In genomic region chr4:26076000-26076587, GRCh38 we compare ENCODE assay signal across 9 cellular contexts.
DNase-seq lines count a peak whose midpoint lies in the region; ATAC-seq, FAIRE-seq and TF ChIP-seq lines count a peak whose summit lies in the region.
"Had no signal": no experiment of that assay in that cellular context is flagged by ENCODE, and none has a peak within 500 bp of the region (broad histone marks: within the 10 kb centered on the region; RNA-seq: fewer than 3 reads in every experiment).

No MANE protein-coding gene starts in this region.

- no peak for TF ChIP-seq CTCF in liver (IDR thresholded peaks at IDR 0.05; ENCODE audit: low read depth, low read length, missing input control)
- no peak for TF ChIP-seq CTCF in HepG2 (CRISPR knock-in tag; IDR thresholded peaks at IDR 0.05)
- no peak for TF ChIP-seq CTCF in right lobe of liver (IDR thresholded peaks at IDR 0.05)

- no peak overlapping the region for H3K4me2 ChIP-seq in HepG2 (ENCODE audit: low read depth, low read length)

- FAIRE-seq in HepG2 (lab: Jason Lieb, UNC): no peak

- H3K27me3 ChIP-seq in liver (ENCODE audit: control insufficient read depth in 4 of 4, insufficient read depth in 4 of 4, low read length in 3 of 4) (peaks cover 0 to 7% (median 0%) of the 10 kb centered on the region in 4 donors), HepG2 (ENCODE audit: control insufficient read depth in 1 of 2, insufficient read depth in 2 of 2, low read length in 2 of 2) (peaks cover 2 to 4% of the 10 kb centered on the region in 2 experiments; a peak in 1 of 5 replicates), right lobe of liver (no peaks in the 10 kb centered on the region)

- H3K27ac Mint-ChIP-seq in activated CD4-positive, alpha-beta memory T cell treated with anti-CD3 and anti-CD28 coated beads, Interleukin-2, amount 10 ng/mL, durations not matched to agents 7 days and 5 days: peak overlapping the region; percentile 83

- H3K9ac ChIP-seq in liver (ENCODE audit: low read depth in 1 of 2, low read length in 2 of 2) (no peak overlapping the region), HepG2 (ENCODE audit: insufficient read depth, low read depth, low read length) (no peak overlapping the region)
- H3K9ac ChIP-seq: parathyroid adenoma had no signal

- TF ChIP-seq EP300 in HepG2 (IDR thresholded peaks at IDR 0.05; ENCODE audit: low read depth in 2 of 2, low read length in 2 of 2) (no peak), HepG2 (CRISPR knock-in tag; IDR thresholded peaks at IDR 0.05; ENCODE audit: borderline replicate concordance) (no peak)

- H4K20me1 ChIP-seq in HepG2 (ENCODE audit: insufficient read depth, low read length): no peaks in the 10 kb centered on the region

- intact Hi-C loops in HepG2 (cut with micrococcal nuclease; ENCODE audit: unreplicated experiment): no loop called here
- intact Hi-C loops in right lobe of liver (cut with DNase I): no loop called here

- H2AFZ ChIP-seq in HepG2 (ENCODE audit: low read length): no peak overlapping the region
- H2AFZ ChIP-seq: parathyroid adenoma had no signal

- TF ChIP-seq POLR2A in HepG2 (IDR thresholded peaks at IDR 0.05; ENCODE audit: insufficient read depth in 1 of 2, low read depth in 2 of 2, low read length in 2 of 2): no peak
- TF ChIP-seq POLR2A in right lobe of liver (IDR thresholded peaks at IDR 0.05): no peak

- peaks cover 26% of the 10 kb centered on the region for H3K9me3 Mint-ChIP-seq in activated CD4-positive, alpha-beta memory T cell treated with anti-CD3 and anti-CD28 coated beads, Interleukin-2, amount 10 ng/mL, durations not matched to agents 7 days and 5 days

- no peaks in the 10 kb centered on the region for H3K36me3 ChIP-seq in liver (ENCODE audit: control insufficient read depth in 4 of 4, insufficient read depth in 3 of 4, low read depth in 1 of 4, low read length in 3 of 4)
- no peaks in the 10 kb centered on the region for H3K36me3 ChIP-seq in HepG2 (replicated peaks in 1 of 2; ENCODE audit: control insufficient read depth in 1 of 2, insufficient read depth in 2 of 2, low read length in 2 of 2)
- H3K36me3 ChIP-seq in right lobe of liver: no peaks in the 10 kb centered on the region

- CTCF ChIA-PET in HepG2 (lab: Yijun Ruan, JAX; ENCODE audit: low intra/inter-chr PET ratio, low total read pairs): no interaction called here
- CTCF ChIA-PET in activated CD4-positive, alpha-beta memory T cell treated with anti-CD3 and anti-CD28 coated beads, Interleukin-2, amount 10 ng/mL, durations not matched to agents 7 days and 5 days (lab: Charles Lee): interaction anchor here (0.8 to 3.3 kb wide), 6 partner anchors 14 to 254 kb away, joined by 3 to 25 read pairs (median 5); partner anchors contain the start of gene RBPJ

- H3K9me3 ChIP-seq in liver (ENCODE audit: control insufficient read depth in 4 of 4, low read length in 3 of 4): no peaks in the 10 kb centered on the region
- H3K9me3 ChIP-seq in HepG2 (ENCODE audit: low read length): peaks cover 10% of the 10 kb centered on the region; the same call in 1 of the 2 replicates
- H3K9me3 ChIP-seq in right lobe of liver: no peaks in the 10 kb centered on the region

- H3K4me3 Mint-ChIP-seq in activated CD4-positive, alpha-beta memory T cell treated with anti-CD3 and anti-CD28 coated beads, Interleukin-2, amount 10 ng/mL, durations not matched to agents 7 days and 5 days: peak overlapping the region; percentile 25

- H3K27me3 Mint-ChIP-seq in activated CD4-positive, alpha-beta memory T cell treated with anti-CD3 and anti-CD28 coated beads, Interleukin-2, amount 10 ng/mL, durations not matched to agents 7 days and 5 days: no peaks in the 10 kb centered on the region

- no peak for DNase-seq in HepG2 (ENCODE audit: low spot score)
- peak; percentile 76 for DNase-seq in activated CD4-positive, alpha-beta memory T cell treated with anti-CD3 and anti-CD28 coated beads, Interleukin-2, amount 10 ng/mL, durations not matched to agents 7 days and 5 days
- no peak for DNase-seq in right lobe of liver
- no peak for DNase-seq in NCI-H146 (lab: John Stamatoyannopoulos, UW)
- no peak for DNase-seq in GM19238 (ENCODE audit: insufficient read length, low spot score)
- DNase-seq in NCI-H1694 treated with DMSO at 0.1 percent for 48 hours (lab: John Stamatoyannopoulos, UW): no peak

- ATAC-seq in HepG2 (no peak), HG03139 (IDR thresholded peaks at IDR 0.05; ENCODE audit: unreplicated experiment) (peak; percentile 83), right lobe of liver (peak; percentile 53 to 72 (median 66))

- WGBS in liver: 81% methylated on average over 4 of the region's 4 CpGs
- WGBS in HepG2 (ENCODE audit: low lambda C conversion rate): 38% methylated on average over 4 of the region's 4 CpGs
- WGBS in right lobe of liver (ENCODE audit: insufficient coverage, low coverage, low lambda C conversion rate, missing lambda C conversion rate): 59% methylated on average over 4 of the region's 4 CpGs

- H3K4me1 ChIP-seq in liver (ENCODE audit: control insufficient read depth in 4 of 4, insufficient read depth in 4 of 4, low read length in 3 of 4) (no peaks in the 10 kb centered on the region), HepG2 (ENCODE audit: insufficient read depth, low read length) (no peaks in the 10 kb centered on the region), right lobe of liver (no peaks in the 10 kb centered on the region)
- H3K4me1 ChIP-seq: parathyroid adenoma had no signal

- H3K4me3 ChIP-seq in liver (ENCODE audit: low read depth in 1 of 3, low read length in 3 of 3) (no peak overlapping the region), HepG2 (replicated peaks in 1 of 3; ENCODE audit: insufficient read depth in 1 of 3, low read depth in 2 of 3, low read length in 3 of 3) (no peak overlapping the region), right lobe of liver (no peak overlapping the region)

- TF ChIP-seq RAD21 in liver (IDR thresholded peaks at IDR 0.05): no peak
- TF ChIP-seq RAD21 in HepG2 (CRISPR knock-in tag; IDR thresholded peaks at IDR 0.05): no peak

- POLR2A ChIA-PET in HepG2 (lab: Yijun Ruan, JAX): no interaction called here
- POLR2A ChIA-PET in activated CD4-positive, alpha-beta memory T cell treated with anti-CD3 and anti-CD28 coated beads, Interleukin-2, amount 10 ng/mL, durations not matched to agents 7 days and 5 days (lab: Charles Lee): interaction anchor here (0.6 to 3.9 kb wide), 22 partner anchors 8 to 269 kb away, joined by 3 to 65 read pairs (median 4); partner anchors contain the start of gene RBPJ

- in situ Hi-C loops in HepG2 (cut with HindIII; ENCODE audit: extremely low pct_ligation_motif_present, low pct_unique_long_range_greater_than_20kb): no loop called here

- peaks cover 76% of the 10 kb centered on the region for H3K4me1 Mint-ChIP-seq in activated CD4-positive, alpha-beta memory T cell treated with anti-CD3 and anti-CD28 coated beads, Interleukin-2, amount 10 ng/mL, durations not matched to agents 7 days and 5 days

- H3K27ac ChIP-seq in liver (ENCODE audit: low read depth in 1 of 2, low read length in 2 of 2): peak overlapping the region in 1 of 2 donors; percentile 34
- no peak overlapping the region for H3K27ac ChIP-seq in HepG2 (ENCODE audit: extremely low read length, insufficient read depth, low read length)
- peak overlapping the region in 2 of 3 donors; percentile 22 to 64 for H3K27ac ChIP-seq in right lobe of liver
- H3K27ac ChIP-seq: parathyroid adenoma had no signal

- no peaks in the 10 kb centered on the region for H3K79me2 ChIP-seq in HepG2 (ENCODE audit: insufficient read depth, low read length)
- H3K79me2 ChIP-seq: parathyroid adenoma had no signal

- BruUV-seq in HepG2 (replicated peaks; lab: Mats Ljungman, UMichigan): no TSS peak

- peaks cover 45% of the 10 kb centered on the region for H3K36me3 Mint-ChIP-seq in activated CD4-positive, alpha-beta memory T cell treated with anti-CD3 and anti-CD28 coated beads, Interleukin-2, amount 10 ng/mL, durations not matched to agents 7 days and 5 days (ENCODE audit: low read depth)

TF ChIP-seq in HepG2, 621 proteins besides CTCF, POLR2A, EP300 and RAD21 (continues in another document):
- TF ChIP-seq GATAD2A (CRISPR knock-in tag; IDR thresholded peaks at IDR 0.05): no peak
- TF ChIP-seq ZNF101 (CRISPR knock-in tag; IDR thresholded peaks at IDR 0.05; ENCODE audit: borderline replicate concordance, low read depth): no peak
- no peak for TF ChIP-seq MEIS2 (CRISPR knock-in tag; IDR thresholded peaks at IDR 0.05)
- TF ChIP-seq SRY (CRISPR knock-in tag; IDR thresholded peaks at IDR 0.05): no peak
- TF ChIP-seq KLF11 (CRISPR knock-in tag; IDR thresholded peaks at IDR 0.05): no peak
- no peak for TF ChIP-seq MAF1 (CRISPR knock-in tag; IDR thresholded peaks at IDR 0.05; ENCODE audit: borderline replicate concordance)
- no peak for TF ChIP-seq FOXP4 (CRISPR knock-in tag; IDR thresholded peaks at IDR 0.05)
- TF ChIP-seq NFKBIZ (CRISPR knock-in tag; IDR thresholded peaks at IDR 0.05): no peak
- TF ChIP-seq SYNCRIP (IDR thresholded peaks at IDR 0.05; ENCODE audit: insufficient read depth, low read depth, low read length): no peak
- no peak for TF ChIP-seq ZNF274 (CRISPR knock-in tag; IDR thresholded peaks at IDR 0.05)
- no peak for TF ChIP-seq ZNF557 (CRISPR knock-in tag; IDR thresholded peaks at IDR 0.05)
- no peak for TF ChIP-seq IRF2 (CRISPR knock-in tag; IDR thresholded peaks at IDR 0.05)
- TF ChIP-seq SPEN (CRISPR knock-in tag; IDR thresholded peaks at IDR 0.05; ENCODE audit: low read depth): no peak
- no peak for TF ChIP-seq THYN1 (CRISPR knock-in tag; IDR thresholded peaks at IDR 0.05; ENCODE audit: borderline replicate concordance, low read depth)
- no peak for TF ChIP-seq ZNF225 (CRISPR knock-in tag; IDR thresholded peaks at IDR 0.05)
- TF ChIP-seq ZNF224 (CRISPR knock-in tag; IDR thresholded peaks at IDR 0.05): no peak
